8 cellular contexts compared by ENCODE assay signal in genomic region chr5:180328296-180329137, GRCh38. TPM values are rescaled to one million over a fixed set of nuclear protein-coding genes. Genes with fewer than 3 reads are reported as not detected.
DNase-seq lines count a peak whose midpoint lies in the region; ATAC-seq and TF ChIP-seq lines count a peak whose summit lies in the region.

No MANE protein-coding gene starts in this region.

- H3K4me3 ChIP-seq in coronary artery (no peak overlapping the region), lung (no peak overlapping the region)

- H3K36me3 ChIP-seq in lung (ENCODE audit: control insufficient read depth in 2 of 2, insufficient read depth in 2 of 2, low read length in 2 of 2): no peaks in the 10 kb centered on the region

- DNase-seq in GM13977 (ENCODE audit: low spot score): peak; percentile 88
- peak; percentile 71 to 81 for DNase-seq in NCI-H524 (lab: John Stamatoyannopoulos, UW)
- peak; percentile 88 for DNase-seq in activated CD4-positive, alpha-beta T cell treated with anti-CD3 and anti-CD28 coated beads, Interleukin-2, amount 10 ng/mL, durations not matched to agents 7 days and 5 days
- DNase-seq in coronary artery (ENCODE audit: low spot score): no peak
- DNase-seq in lung (ENCODE audit: low spot score): peak; percentile 80
- DNase-seq in stimulated activated CD8-positive, alpha-beta memory T cell treated with anti-CD3 and anti-CD28 coated beads, Interleukin-15, amount 100 ng/mL, for 4 hours (ENCODE audit: low read depth in 2 of 2): peak; percentile 55 to 71

- in situ Hi-C loops in GM13977 (cut with MboI; ENCODE audit: low pct_unique_long_range_greater_than_20kb, low sequenced_read_pairs, unreplicated experiment): no loop called here

- H3K36me3 Mint-ChIP-seq in activated CD4-positive, alpha-beta T cell treated with anti-CD3 and anti-CD28 coated beads, Interleukin-2, amount 10 ng/mL, durations not matched to agents 7 days and 5 days (ENCODE audit: low read depth): no peaks in the 10 kb centered on the region

- no peaks in the 10 kb centered on the region for H3K4me1 Mint-ChIP-seq in activated CD4-positive, alpha-beta T cell treated with anti-CD3 and anti-CD28 coated beads, Interleukin-2, amount 10 ng/mL, durations not matched to agents 7 days and 5 days

- peak; percentile 82 for ATAC-seq in HG03175 (IDR thresholded peaks at IDR 0.05; ENCODE audit: unreplicated experiment)
- ATAC-seq in lung (ENCODE audit: insufficient read depth, low FRiP score): peak; percentile 50

- H3K27me3 Mint-ChIP-seq in activated CD4-positive, alpha-beta T cell treated with anti-CD3 and anti-CD28 coated beads, Interleukin-2, amount 10 ng/mL, durations not matched to agents 7 days and 5 days: peaks cover 7% of the 10 kb centered on the region

- no peak overlapping the region for H3K27ac ChIP-seq in 22Rv1
- peak overlapping the region in 1 of 2 donors; percentile 3 for H3K27ac ChIP-seq in coronary artery
- H3K27ac ChIP-seq in lung (ENCODE audit: low read depth in 1 of 2, low read length in 1 of 2): no peak overlapping the region

- CTCF ChIA-PET in activated CD4-positive, alpha-beta T cell treated with anti-CD3 and anti-CD28 coated beads, Interleukin-2, amount 10 ng/mL, durations not matched to agents 7 days and 5 days (lab: Charles Lee): interaction anchor here (0.5 to 1.9 kb wide), 20 partner anchors 9 to 456 kb away, joined by 3 to 18 read pairs (median 4); partner anchors contain the start of genes GFPT2 and RASGEF1C

- peak; percentile 89 for TF ChIP-seq CTCF in 22Rv1 (IDR thresholded peaks at IDR 0.05)
- TF ChIP-seq CTCF in GM13977 (IDR thresholded peaks at IDR 0.05; ENCODE audit: extremely low read depth, insufficient read depth, missing control alignments): peak; percentile 87
- peak; percentile 54 for TF ChIP-seq CTCF in coronary artery (IDR thresholded peaks at IDR 0.05)
- peak; percentile 45 for TF ChIP-seq CTCF in lung (IDR thresholded peaks at IDR 0.05; ENCODE audit: control extremely low read depth, extremely low read depth)

- no peaks in the 10 kb centered on the region for H3K27me3 ChIP-seq in lung (ENCODE audit: control insufficient read depth, insufficient read depth)

- H3K9me3 ChIP-seq in lung (ENCODE audit: control insufficient read depth in 2 of 2, insufficient read depth in 1 of 2, low read length in 1 of 2): no peaks in the 10 kb centered on the region

- H3K4me3 Mint-ChIP-seq in activated CD4-positive, alpha-beta T cell treated with anti-CD3 and anti-CD28 coated beads, Interleukin-2, amount 10 ng/mL, durations not matched to agents 7 days and 5 days: no peak overlapping the region

- POLR2A ChIA-PET in activated CD4-positive, alpha-beta T cell treated with anti-CD3 and anti-CD28 coated beads, Interleukin-2, amount 10 ng/mL, durations not matched to agents 7 days and 5 days (lab: Charles Lee): no interaction called here

- 66 to 67% methylated on average over 31 of the region's 31 CpGs for WGBS in lung, 2 donors

- H3K9me3 Mint-ChIP-seq in activated CD4-positive, alpha-beta T cell treated with anti-CD3 and anti-CD28 coated beads, Interleukin-2, amount 10 ng/mL, durations not matched to agents 7 days and 5 days: no peaks in the 10 kb centered on the region

- no peaks in the 10 kb centered on the region for H3K4me1 ChIP-seq in lung (ENCODE audit: control insufficient read depth in 2 of 2, insufficient read depth in 2 of 2, low read length in 2 of 2)

- H3K27ac Mint-ChIP-seq in activated CD4-positive, alpha-beta T cell treated with anti-CD3 and anti-CD28 coated beads, Interleukin-2, amount 10 ng/mL, durations not matched to agents 7 days and 5 days: no peak overlapping the region

RNA-seq across cellular contexts. Expression of gene GFPT2, which starts 24.6 kb away (rescaled TPM):
- total RNA-seq in activated CD4-positive, alpha-beta T cell treated with anti-CD3 and anti-CD28 coated beads, Interleukin-2, amount 10 ng/mL, durations not matched to agents 7 days and 5 days: under 1 TPM in 1 of 2 experiments, not detected in 1; 0.12 TPM
- total RNA-seq in lung: 10 to 100 TPM; 19.7 to 26.6 TPM
- polyA plus RNA-seq in lung: 10 to 100 TPM; 11.1 to 14.9 TPM

RNA-seq across cellular contexts. Expression of gene MAPK9, which starts 36.6 kb away (rescaled TPM):
- total RNA-seq in activated CD4-positive, alpha-beta T cell treated with anti-CD3 and anti-CD28 coated beads, Interleukin-2, amount 10 ng/mL, durations not matched to agents 7 days and 5 days: 10 to 100 TPM; 39.6 to 47.6 TPM
- 10 to 100 TPM; 30.5 to 38.1 TPM for total RNA-seq in lung
- 10 to 100 TPM; 13.1 to 16.6 TPM for polyA plus RNA-seq in lung

Comparison
In these comparisons a context has a peak if more than half of its experiments do, and no peak if none do; other contexts are left out.
1. RNA of gene GFPT2, which starts 24.6 kb away (total RNA-seq): 19.7 to 26.6 TPM in lung; 0.12 TPM in activated CD4-positive, alpha-beta T cell treated with anti-CD3 and anti-CD28 coated beads, Interleukin-2, amount 10 ng/mL, durations not matched to agents 7 days and 5 days; every median in the first group is over 10 times any median in the second.
2. Peak in every context shown above with its lines, with median percentiles within 50 percentile points of each other: CTCF ChIP-seq.